ENCODE assay signal across 8 cellular contexts in genomic region chr19:29694669-29695627, GRCh38. TPM values are rescaled to one million over a fixed set of nuclear protein-coding genes. Genes with fewer than 3 reads are reported as not detected.
DNase-seq lines count a peak whose midpoint lies in the region; ATAC-seq and TF ChIP-seq lines count a peak whose summit lies in the region.

No MANE protein-coding gene starts in this region.

- H3K9me3 ChIP-seq in CD4-positive, CD25-positive, alpha-beta regulatory T cell (ENCODE audit: control insufficient read depth in 2 of 2, low read length in 2 of 2): peaks cover 0 to 2% of the 10 kb centered on the region in 2 experiments
- H3K9me3 ChIP-seq in neuronal stem cell (replicated peaks in 1 of 2; ENCODE audit: control insufficient read depth in 2 of 2, insufficient read depth in 1 of 2, low read depth in 1 of 2, low read length in 2 of 2): peaks cover 3 to 5% of the 10 kb centered on the region in 2 donors

- peaks cover 16% of the 10 kb centered on the region for H3K4me1 ChIP-seq in CD4-positive, CD25-positive, alpha-beta regulatory T cell (ENCODE audit: control insufficient read depth, insufficient read depth, low read length, poor library complexity, severe bottlenecking)
- peaks cover 1 to 2% of the 10 kb centered on the region in 2 donors for H3K4me1 ChIP-seq in neuronal stem cell (ENCODE audit: control insufficient read depth in 2 of 2, insufficient read depth in 1 of 2, low read depth in 1 of 2, low read length in 2 of 2)

- H3K4ac ChIP-seq in neuronal stem cell (ENCODE audit: low read length): no peak overlapping the region

- peak overlapping the region in 1 of 4 donors; percentile 32 for H3K4me3 Mint-ChIP-seq in CD4-positive, CD25-positive, alpha-beta regulatory T cell
- H3K4me3 Mint-ChIP-seq in activated T-helper 2 cell treated with anti-CD3 and anti-CD28 coated beads, Interferon-gamma antibody, Interleukin-2, Interleukin-4, amounts not matched to agents 10 μg/mL and 5 μg/mL and 100 μg/mL, durations not matched to agents 14 hours and 24 hours and 36 hours (ENCODE audit: low read depth): no peak overlapping the region

- peak; percentile 66 to 85 (median 81) for DNase-seq in CD4-positive, CD25-positive, alpha-beta regulatory T cell
- DNase-seq in RPMI7951 (ENCODE audit: low read depth) (peak; percentile 79), fibroblast of the aortic adventitia (ENCODE audit: low read depth) (peak; percentile 75), neuronal stem cell (ENCODE audit: low spot score) (peak; percentile 59)
- peak; percentile 71 for DNase-seq in activated T-helper 2 cell treated with anti-CD3 and anti-CD28 coated beads, Interferon-gamma antibody, Interleukin-2, Interleukin-4, amounts not matched to agents 10 μg/mL and 5 μg/mL and 100 μg/mL, durations not matched to agents 14 hours and 24 hours and 36 hours (ENCODE audit: low spot score)

- no peak overlapping the region for H4K91ac ChIP-seq in neuronal stem cell (ENCODE audit: low read depth, low read length, poor library complexity)

- H4K8ac ChIP-seq in neuronal stem cell (ENCODE audit: low read depth, low read length): no peak overlapping the region

- no peak overlapping the region for H3K4me3 ChIP-seq in CD4-positive, CD25-positive, alpha-beta regulatory T cell (ENCODE audit: low read depth, low read length)
- H3K4me3 ChIP-seq in fibroblast of the aortic adventitia (ENCODE audit: low read depth, low read length) (no peak overlapping the region), neuronal stem cell (ENCODE audit: low read length in 2 of 2) (no peak overlapping the region)

- no peak overlapping the region for H3K27ac ChIP-seq in CD4-positive, CD25-positive, alpha-beta regulatory T cell (ENCODE audit: insufficient read depth, low read length, poor library complexity, severe bottlenecking)
- H3K27ac ChIP-seq in neuronal stem cell (replicated peaks; ENCODE audit: low read length) (no peak overlapping the region), temporal lobe (ENCODE audit: low read depth, low read length) (peak overlapping the region; percentile 85)

- H3K36me3 ChIP-seq in CD4-positive, CD25-positive, alpha-beta regulatory T cell (ENCODE audit: control insufficient read depth, insufficient read depth, low read length): no peaks in the 10 kb centered on the region
- no peaks in the 10 kb centered on the region for H3K36me3 ChIP-seq in neuronal stem cell (replicated peaks in 1 of 2; ENCODE audit: control insufficient read depth in 2 of 2, insufficient read depth in 2 of 2, low read length in 2 of 2)

- H3K18ac ChIP-seq in neuronal stem cell (ENCODE audit: low read length): peak overlapping the region; percentile 36

- H3K27me3 Mint-ChIP-seq in CD4-positive, CD25-positive, alpha-beta regulatory T cell: no peaks in the 10 kb centered on the region
- no peaks in the 10 kb centered on the region for H3K27me3 Mint-ChIP-seq in activated T-helper 2 cell treated with anti-CD3 and anti-CD28 coated beads, Interferon-gamma antibody, Interleukin-2, Interleukin-4, amounts not matched to agents 10 μg/mL and 5 μg/mL and 100 μg/mL, durations not matched to agents 14 hours and 24 hours and 36 hours (ENCODE audit: low read depth)

- no peak overlapping the region for H3K14ac ChIP-seq in neuronal stem cell (ENCODE audit: low read length)

- ATAC-seq in CD4-positive, CD25-positive, alpha-beta regulatory T cell (ENCODE audit: low read depth in 2 of 2): peak; percentile 91 to 96
- peak; percentile 96 for ATAC-seq in GM19397 (IDR thresholded peaks at IDR 0.05; ENCODE audit: unreplicated experiment)
- peak; percentile 93 for ATAC-seq in HG03565 (IDR thresholded peaks at IDR 0.05; ENCODE audit: unreplicated experiment)

- TF ChIP-seq CTCF in fibroblast of the aortic adventitia (IDR thresholded peaks at IDR 0.05; ENCODE audit: insufficient read depth, low read length): peak; percentile 95

- peak overlapping the region; percentile 28 for H2AK5ac ChIP-seq in neuronal stem cell (ENCODE audit: low read depth, low read length)

- H3K79me1 ChIP-seq in neuronal stem cell (ENCODE audit: low read depth, low read length): no peaks in the 10 kb centered on the region

- H3K36me3 Mint-ChIP-seq in CD4-positive, CD25-positive, alpha-beta regulatory T cell: no peaks in the 10 kb centered on the region
- H3K36me3 Mint-ChIP-seq in activated T-helper 2 cell treated with anti-CD3 and anti-CD28 coated beads, Interferon-gamma antibody, Interleukin-2, Interleukin-4, amounts not matched to agents 10 μg/mL and 5 μg/mL and 100 μg/mL, durations not matched to agents 14 hours and 24 hours and 36 hours (ENCODE audit: low read depth): no peaks in the 10 kb centered on the region

- no peak overlapping the region for H2BK15ac ChIP-seq in neuronal stem cell (ENCODE audit: low read length)

- H2AFZ ChIP-seq in neuronal stem cell (ENCODE audit: low read length): peak overlapping the region; percentile 47

- H3K9me3 Mint-ChIP-seq in CD4-positive, CD25-positive, alpha-beta regulatory T cell: no peaks in the 10 kb centered on the region
- H3K9me3 Mint-ChIP-seq in activated T-helper 2 cell treated with anti-CD3 and anti-CD28 coated beads, Interferon-gamma antibody, Interleukin-2, Interleukin-4, amounts not matched to agents 10 μg/mL and 5 μg/mL and 100 μg/mL, durations not matched to agents 14 hours and 24 hours and 36 hours: no peaks in the 10 kb centered on the region

- no peaks in the 10 kb centered on the region for H3K27me3 ChIP-seq in CD4-positive, CD25-positive, alpha-beta regulatory T cell (ENCODE audit: control insufficient read depth, insufficient read depth, low read length)
- no peaks in the 10 kb centered on the region for H3K27me3 ChIP-seq in neuronal stem cell (ENCODE audit: control insufficient read depth in 3 of 3, insufficient read depth in 3 of 3, low read depth in 1 of 3, low read length in 3 of 3)

- no peak overlapping the region for H3K4me2 ChIP-seq in neuronal stem cell (ENCODE audit: insufficient read depth, low read length, poor library complexity, severe bottlenecking)

- no peak overlapping the region for H2BK5ac ChIP-seq in neuronal stem cell (ENCODE audit: low read length)

- H2BK12ac ChIP-seq in neuronal stem cell (ENCODE audit: low read length): no peak overlapping the region

- no peak overlapping the region for H3K23ac ChIP-seq in neuronal stem cell (ENCODE audit: low read depth, low read length, poor library complexity)

- no CpG with 5 or more reads among the region's 19 CpGs for WGBS in neuronal stem cell (ENCODE audit: extremely low coverage in 2 of 2, insufficient read length in 2 of 2, insufficient replicate concordance in 1 of 2), 2 donors

- no peak overlapping the region for H3K9ac ChIP-seq in neuronal stem cell (ENCODE audit: low read depth, low read length, poor library complexity)

- no peak overlapping the region for H2BK120ac ChIP-seq in neuronal stem cell (ENCODE audit: low read depth, low read length)

- H3K27ac Mint-ChIP-seq in CD4-positive, CD25-positive, alpha-beta regulatory T cell: peak overlapping the region; percentile 58 to 69 (median 60)
- H3K27ac Mint-ChIP-seq in activated T-helper 2 cell treated with anti-CD3 and anti-CD28 coated beads, Interferon-gamma antibody, Interleukin-2, Interleukin-4, amounts not matched to agents 10 μg/mL and 5 μg/mL and 100 μg/mL, durations not matched to agents 14 hours and 24 hours and 36 hours: no peak overlapping the region

- H3K4me1 Mint-ChIP-seq in CD4-positive, CD25-positive, alpha-beta regulatory T cell: peaks cover 0 to 24% (median 15%) of the 10 kb centered on the region in 4 donors
- peaks cover 8% of the 10 kb centered on the region for H3K4me1 Mint-ChIP-seq in activated T-helper 2 cell treated with anti-CD3 and anti-CD28 coated beads, Interferon-gamma antibody, Interleukin-2, Interleukin-4, amounts not matched to agents 10 μg/mL and 5 μg/mL and 100 μg/mL, durations not matched to agents 14 hours and 24 hours and 36 hours (ENCODE audit: low read depth)

- intact Hi-C loops in activated T-helper 2 cell treated with anti-CD3 and anti-CD28 coated beads, Interferon-gamma antibody, Interleukin-2, Interleukin-4, amounts not matched to agents 10 μg/mL and 5 μg/mL and 100 μg/mL, durations not matched to agents 14 hours and 24 hours and 36 hours (cut with micrococcal nuclease): loop anchor here (1.0 to 10.0 kb wide), 3 partner anchors 9 to 170 kb away; partner anchors contain the start of gene VSTM2B

RNA-seq across cellular contexts. Expression of gene C19orf12, which starts 20.1 kb away (rescaled TPM):
- total RNA-seq in CD4-positive, CD25-positive, alpha-beta regulatory T cell: 22.8 TPM
- polyA plus RNA-seq in CD4-positive, CD25-positive, alpha-beta regulatory T cell: 10 to 100 TPM; 28.3 to 33.7 (median 31.0) TPM
- total RNA-seq in RPMI7951 (2014; rRNA removed; shearing (Covaris generic)): 32.8 and 33.0 TPM in 2 replicates
- total RNA-seq in activated T-helper 2 cell treated with anti-CD3 and anti-CD28 coated beads, Interferon-gamma antibody, Interleukin-2, Interleukin-4, amounts not matched to agents 10 μg/mL and 5 μg/mL and 100 μg/mL, durations not matched to agents 14 hours and 24 hours and 36 hours: 41.9 and 42.2 TPM in 2 replicates
- total RNA-seq in fibroblast of the aortic adventitia (ENCODE audit: low replicate concordance): 10.1 and 24.0 TPM in 2 replicates
- polyA plus RNA-seq in neuronal stem cell (2013, experiment 1 of 2): 20.8 TPM
- polyA plus RNA-seq in neuronal stem cell (2013, experiment 2 of 2): 20.7 TPM
- total RNA-seq in temporal lobe: 35.9 TPM

RNA-seq across cellular contexts. Expression of gene PLEKHF1, which starts 29.7 kb away (rescaled TPM):
- total RNA-seq in CD4-positive, CD25-positive, alpha-beta regulatory T cell: 21.0 TPM
- 10 to 100 TPM; 23.5 to 49.3 (median 35.2) TPM for polyA plus RNA-seq in CD4-positive, CD25-positive, alpha-beta regulatory T cell
- 12.9 and 14.3 TPM in 2 replicates for total RNA-seq in RPMI7951 (2014; rRNA removed; shearing (Covaris generic))
- total RNA-seq in activated T-helper 2 cell treated with anti-CD3 and anti-CD28 coated beads, Interferon-gamma antibody, Interleukin-2, Interleukin-4, amounts not matched to agents 10 μg/mL and 5 μg/mL and 100 μg/mL, durations not matched to agents 14 hours and 24 hours and 36 hours: 28.0 and 30.3 TPM in 2 replicates
- total RNA-seq in fibroblast of the aortic adventitia (ENCODE audit: low replicate concordance) (29.4 and 49.8 TPM in 2 replicates), temporal lobe (0.49 TPM)
- polyA plus RNA-seq in neuronal stem cell (2013, experiment 1 of 2): 1.0 TPM
- polyA plus RNA-seq in neuronal stem cell (2013, experiment 2 of 2): 0.96 TPM
